ENCODE assay signal across 8 cellular contexts in the genomic region with DNA sequence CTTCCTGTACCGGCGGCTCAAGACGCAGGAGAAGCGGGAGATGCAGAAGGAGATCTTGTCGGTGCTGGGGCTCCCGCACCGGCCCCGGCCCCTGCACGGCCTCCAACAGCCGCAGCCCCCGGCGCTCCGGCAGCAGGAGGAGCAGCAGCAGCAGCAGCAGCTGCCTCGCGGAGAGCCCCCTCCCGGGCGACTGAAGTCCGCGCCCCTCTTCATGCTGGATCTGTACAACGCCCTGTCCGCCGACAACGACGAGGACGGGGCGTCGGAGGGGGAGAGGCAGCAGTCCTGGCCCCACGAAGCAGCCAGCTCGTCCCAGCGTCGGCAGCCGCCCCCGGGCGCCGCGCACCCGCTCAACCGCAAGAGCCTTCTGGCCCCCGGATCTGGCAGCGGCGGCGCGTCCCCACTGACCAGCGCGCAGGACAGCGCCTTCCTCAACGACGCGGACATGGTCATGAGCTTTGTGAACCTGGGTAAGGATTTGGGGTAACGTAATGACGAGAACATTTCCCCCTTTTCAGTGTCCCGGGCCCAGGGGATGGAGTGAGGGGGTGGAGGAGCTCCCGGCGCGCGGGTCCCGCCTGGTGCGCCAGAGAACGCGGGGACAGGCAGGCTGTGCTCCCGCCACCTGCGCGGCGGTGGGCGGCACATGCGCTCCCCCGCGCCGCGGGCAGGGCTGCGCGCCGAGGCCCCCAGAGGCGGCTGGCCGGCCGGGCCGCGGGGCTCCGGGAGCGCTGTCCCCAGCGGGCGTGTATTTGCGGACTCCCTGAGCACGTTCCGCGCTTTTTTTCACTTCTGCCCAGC. TPM values are rescaled to one million over a fixed set of nuclear protein-coding genes. Genes with fewer than 3 reads are reported as not detected.
A peak's percentile ranks its signal among the peaks of the same experiment; 100 is the strongest.
DNase-seq lines count a peak whose midpoint lies in the region; ATAC-seq and TF ChIP-seq lines count a peak whose summit lies in the region.

No MANE protein-coding gene starts in this region.

- WGBS in iPS DF 6.9 (ENCODE audit: insufficient coverage, insufficient read length) = no CpG with 5 or more reads among the region's 86 CpGs

- H3K79me2 ChIP-seq in GM23338 (replicated peaks; ENCODE audit: insufficient read depth) = no peaks in the 10 kb centered on the region

- H3K9me2 ChIP-seq in GM23338 (ENCODE audit: insufficient read depth) = no peaks in the 10 kb centered on the region

- H3K4me1 ChIP-seq in GM23338 (ENCODE audit: insufficient read depth) (peaks cover 24% of the 10 kb centered on the region), iPS DF 6.9 (ENCODE audit: control insufficient read depth, insufficient read depth, low read length) (peaks cover 10% of the 10 kb centered on the region)

- peaks cover 54% of the 10 kb centered on the region for H3K27me3 Mint-ChIP-seq in Calu3 (ENCODE audit: unreplicated experiment)
- peaks cover 65% of the 10 kb centered on the region for H3K27me3 Mint-ChIP-seq in GM23338 (ENCODE audit: insufficient read depth, low read depth, poor library complexity)
- H3K27me3 Mint-ChIP-seq in activated T-cell treated with anti-CD3 and anti-CD28 coated beads, Interleukin-2, amount 50 U/mL, for 4 hours (ENCODE audit: low read depth) = peaks cover 67% of the 10 kb centered on the region
- H3K27me3 Mint-ChIP-seq in stimulated activated memory B cell treated with anti-CD40 and anti-IgM and Interleukin-4, amounts not matched to agents 10 μg/mL and 1 μg/mL and 100 μg/mL, for 72 hours = peaks cover 43% of the 10 kb centered on the region

- ATAC-seq in GM23338 (peak; percentile 10), left lobe of liver (no peak)
- peak; percentile 8 to 17 for ATAC-seq in activated T-cell treated with anti-CD3 and anti-CD28 coated beads, Interleukin-2, amount 50 U/mL, for 4 hours
- ATAC-seq in stimulated activated memory B cell treated with anti-CD40 and anti-IgM and Interleukin-4, amounts not matched to agents 10 μg/mL and 1 μg/mL and 100 μg/mL, for 72 hours = no peak

- H3K36me3 ChIP-seq in GM23338 (ENCODE audit: insufficient read depth) (no peaks in the 10 kb centered on the region), iPS DF 6.9 (ENCODE audit: control insufficient read depth, insufficient read depth, low read length) (no peaks in the 10 kb centered on the region)

- peak overlapping the region; percentile 89 for H2AFZ ChIP-seq in GM23338

- H3K4me2 ChIP-seq in GM23338 = peak overlapping the region; percentile 93

- CTCF ChIA-PET in Calu3 (lab: Charles Lee) = interaction anchor here (0.6 kb wide), 1 partner anchor 19 kb away, joined by 3 read pairs; no protein-coding TSS in a partner anchor

- TF ChIP-seq CTCF in Calu3 (IDR thresholded peaks at IDR 0.05; ENCODE audit: unreplicated experiment) (no peak), GM23338 (conservative IDR thresholded peaks at IDR 0.05; ENCODE audit: low read depth in 2 of 2) (0 out of 4 replicates have a peak, but pooled peaks of 1 of the 2 experiments have one; percentile 5)

- intact Hi-C loops in Calu3 (cut with micrococcal nuclease; ENCODE audit: unreplicated experiment) = loop anchor here (10.0 kb wide), 1 partner anchor 157 kb away; no protein-coding TSS in a partner anchor

- no peaks in the 10 kb centered on the region for H3K9me3 ChIP-seq in iPS DF 6.9 (ENCODE audit: control insufficient read depth, insufficient read depth, low read length)

- H3K4me1 Mint-ChIP-seq in Calu3 (ENCODE audit: low read depth, unreplicated experiment) (no peaks in the 10 kb centered on the region), GM23338 (peaks cover 34% of the 10 kb centered on the region)
- peaks cover 14% of the 10 kb centered on the region for H3K4me1 Mint-ChIP-seq in activated T-cell treated with anti-CD3 and anti-CD28 coated beads, Interleukin-2, amount 50 U/mL, for 4 hours (ENCODE audit: low read depth)
- peaks cover 39% of the 10 kb centered on the region for H3K4me1 Mint-ChIP-seq in stimulated activated memory B cell treated with anti-CD40 and anti-IgM and Interleukin-4, amounts not matched to agents 10 μg/mL and 1 μg/mL and 100 μg/mL, for 72 hours

- DNase-seq in Calu3 = peak; percentile 6
- DNase-seq in GM23338 (ENCODE audit: low spot score) = peak; percentile 55
- DNase-seq in activated T-cell treated with anti-CD3 and anti-CD28 coated beads, Interleukin-2, amount 50 U/mL, for 4 hours = no peak
- no peak for DNase-seq in iPS DF 6.9 (ENCODE audit: low read depth, low spot score)
- no peak for DNase-seq in NOMO-1 treated with DMSO at 0.1 percent for 48 hours (lab: John Stamatoyannopoulos, UW; ENCODE audit: unreplicated experiment)
- no peak for DNase-seq in DMS79 (lab: John Stamatoyannopoulos, UW)
- DNase-seq in left lobe of liver (ENCODE audit: low spot score) = no peak

- H3K9me3 Mint-ChIP-seq in Calu3 (ENCODE audit: low read depth, unreplicated experiment) (no peaks in the 10 kb centered on the region), GM23338 (peaks cover 5% of the 10 kb centered on the region; the same call in 2 of the 3 replicates)
- no peaks in the 10 kb centered on the region for H3K9me3 Mint-ChIP-seq in activated T-cell treated with anti-CD3 and anti-CD28 coated beads, Interleukin-2, amount 50 U/mL, for 4 hours
- no peaks in the 10 kb centered on the region for H3K9me3 Mint-ChIP-seq in stimulated activated memory B cell treated with anti-CD40 and anti-IgM and Interleukin-4, amounts not matched to agents 10 μg/mL and 1 μg/mL and 100 μg/mL, for 72 hours

- H4K20me1 ChIP-seq in GM23338 (replicated peaks; ENCODE audit: insufficient read depth) = peaks cover 5% of the 10 kb centered on the region; the same call in 1 of the 2 replicates

- BruUV-seq in Calu3 (replicated peaks; lab: Mats Ljungman, UMichigan) = no TSS peak

- no peaks in the 10 kb centered on the region for H3F3A ChIP-seq in GM23338 (replicated peaks; ENCODE audit: low read depth)

- H3K4me3 ChIP-seq in GM23338 (peak overlapping the region; percentile 74), iPS DF 6.9 (ENCODE audit: low read length) (peak overlapping the region; percentile 72; the same call in 1 of the 2 replicates)

- H3K27ac ChIP-seq in GM23338 (ENCODE audit: low read depth) (no peak overlapping the region), iPS DF 6.9 (ENCODE audit: low read length) (no peak overlapping the region)

- peak overlapping the region; percentile 59 for H3K4me3 Mint-ChIP-seq in Calu3 (ENCODE audit: low read depth, unreplicated experiment)
- H3K4me3 Mint-ChIP-seq in GM23338 = peak overlapping the region; percentile 75
- H3K4me3 Mint-ChIP-seq in activated T-cell treated with anti-CD3 and anti-CD28 coated beads, Interleukin-2, amount 50 U/mL, for 4 hours = no peak overlapping the region
- H3K4me3 Mint-ChIP-seq in stimulated activated memory B cell treated with anti-CD40 and anti-IgM and Interleukin-4, amounts not matched to agents 10 μg/mL and 1 μg/mL and 100 μg/mL, for 72 hours = peak overlapping the region; percentile 78

- H3K27ac Mint-ChIP-seq in Calu3 (ENCODE audit: unreplicated experiment) = no peak overlapping the region
- no peak overlapping the region for H3K27ac Mint-ChIP-seq in GM23338
- H3K27ac Mint-ChIP-seq in stimulated activated memory B cell treated with anti-CD40 and anti-IgM and Interleukin-4, amounts not matched to agents 10 μg/mL and 1 μg/mL and 100 μg/mL, for 72 hours = no peak overlapping the region

- H3K27me3 ChIP-seq in GM23338 (ENCODE audit: insufficient read depth) (peaks cover 78% of the 10 kb centered on the region), iPS DF 6.9 (ENCODE audit: control insufficient read depth, insufficient read depth, low read length) (peaks cover 55% of the 10 kb centered on the region)

- peaks cover 7% of the 10 kb centered on the region for H3K36me3 Mint-ChIP-seq in Calu3 (ENCODE audit: insufficient read depth, unreplicated experiment)
- no peaks in the 10 kb centered on the region for H3K36me3 Mint-ChIP-seq in GM23338 (ENCODE audit: low read depth)
- H3K36me3 Mint-ChIP-seq in activated T-cell treated with anti-CD3 and anti-CD28 coated beads, Interleukin-2, amount 50 U/mL, for 4 hours (ENCODE audit: insufficient read depth) = no peaks in the 10 kb centered on the region
- H3K36me3 Mint-ChIP-seq in stimulated activated memory B cell treated with anti-CD40 and anti-IgM and Interleukin-4, amounts not matched to agents 10 μg/mL and 1 μg/mL and 100 μg/mL, for 72 hours = no peaks in the 10 kb centered on the region

TF ChIP-seq in GM23338, 12 proteins besides CTCF, POLR2A, EP300 and RAD21 (continues in another document):
- TF ChIP-seq, protein P1, sequence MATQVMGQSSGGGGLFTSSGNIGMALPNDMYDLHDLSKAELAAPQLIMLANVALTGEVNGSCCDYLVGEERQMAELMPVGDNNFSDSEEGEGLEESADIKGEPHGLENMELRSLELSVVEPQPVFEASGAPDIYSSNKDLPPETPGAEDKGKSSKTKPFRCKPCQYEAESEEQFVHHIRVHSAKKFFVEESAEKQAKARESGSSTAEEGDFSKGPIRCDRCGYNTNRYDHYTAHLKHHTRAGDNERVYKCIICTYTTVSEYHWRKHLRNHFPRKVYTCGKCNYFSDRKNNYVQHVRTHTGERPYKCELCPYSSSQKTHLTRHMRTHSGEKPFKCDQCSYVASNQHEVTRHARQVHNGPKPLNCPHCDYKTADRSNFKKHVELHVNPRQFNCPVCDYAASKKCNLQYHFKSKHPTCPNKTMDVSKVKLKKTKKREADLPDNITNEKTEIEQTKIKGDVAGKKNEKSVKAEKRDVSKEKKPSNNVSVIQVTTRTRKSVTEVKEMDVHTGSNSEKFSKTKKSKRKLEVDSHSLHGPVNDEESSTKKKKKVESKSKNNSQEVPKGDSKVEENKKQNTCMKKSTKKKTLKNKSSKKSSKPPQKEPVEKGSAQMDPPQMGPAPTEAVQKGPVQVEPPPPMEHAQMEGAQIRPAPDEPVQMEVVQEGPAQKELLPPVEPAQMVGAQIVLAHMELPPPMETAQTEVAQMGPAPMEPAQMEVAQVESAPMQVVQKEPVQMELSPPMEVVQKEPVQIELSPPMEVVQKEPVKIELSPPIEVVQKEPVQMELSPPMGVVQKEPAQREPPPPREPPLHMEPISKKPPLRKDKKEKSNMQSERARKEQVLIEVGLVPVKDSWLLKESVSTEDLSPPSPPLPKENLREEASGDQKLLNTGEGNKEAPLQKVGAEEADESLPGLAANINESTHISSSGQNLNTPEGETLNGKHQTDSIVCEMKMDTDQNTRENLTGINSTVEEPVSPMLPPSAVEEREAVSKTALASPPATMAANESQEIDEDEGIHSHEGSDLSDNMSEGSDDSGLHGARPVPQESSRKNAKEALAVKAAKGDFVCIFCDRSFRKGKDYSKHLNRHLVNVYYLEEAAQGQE (IDR thresholded peaks at IDR 0.05; ENCODE audit: unreplicated experiment) = no peak
- TF ChIP-seq POLR2AphosphoS5 (IDR thresholded peaks at IDR 0.05; ENCODE audit: low read depth) (no peak), CREB1 (CRISPR knock-in tag; IDR thresholded peaks at IDR 0.05; ENCODE audit: low read depth) (no peak)

RNA-seq across cellular contexts. Expression of a gene that starts 1.5 kb away (rescaled TPM):
- total RNA-seq in Calu3 (2022) = 0.17 and 0.27 TPM in 2 replicates
- 2.8 and 3.1 TPM in 2 replicates for total RNA-seq in GM23338 (2014; rRNA removed; shearing (Covaris generic))
- 0.56 and 0.84 TPM in 2 replicates for polyA plus RNA-seq in GM23338 (2016; fragmentation: Nextera tagmentation; extraction: Ambion mirVana)
- total RNA-seq in activated T-cell treated with anti-CD3 and anti-CD28 coated beads, Interleukin-2, amount 50 U/mL, for 4 hours = not detected
- 3.6 TPM for total RNA-seq in left lobe of liver

Comparison
In these comparisons a context has a peak if more than half of its experiments do, and no peak if none do; other contexts are left out.
1. DNase-seq: peak in Calu3 (single experiment) and GM23338 (single experiment); none in activated T-cell treated with anti-CD3 and anti-CD28 coated beads, Interleukin-2, amount 50 U/mL, for 4 hours (single experiment), iPS DF 6.9 (single experiment), NOMO-1 treated with DMSO at 0.1 percent for 48 hours (single experiment), DMS79 (single experiment) and left lobe of liver (single experiment).
2. ATAC-seq: peak in GM23338 (single experiment) and activated T-cell treated with anti-CD3 and anti-CD28 coated beads, Interleukin-2, amount 50 U/mL, for 4 hours (2 of 2); none in stimulated activated memory B cell treated with anti-CD40 and anti-IgM and Interleukin-4, amounts not matched to agents 10 μg/mL and 1 μg/mL and 100 μg/mL, for 72 hours (single experiment) and left lobe of liver (single experiment).